In genomic region chr11:47268448-47269001, GRCh38 we compare ENCODE assay signal across 8 cellular contexts. TPM values are rescaled to one million over a fixed set of nuclear protein-coding genes. Genes with fewer than 3 reads are reported as not detected.
DNase-seq lines count a peak whose midpoint lies in the region; ATAC-seq, FAIRE-seq and TF ChIP-seq lines count a peak whose summit lies in the region.

No MANE protein-coding gene starts in this region.

- peaks cover 57% of the 10 kb centered on the region for H3K4me1 Mint-ChIP-seq in activated CD4-positive, alpha-beta memory T cell treated with anti-CD3 and anti-CD28 coated beads, Interleukin-2, amount 10 ng/mL, durations not matched to agents 7 days and 5 days

- H3K4me3 Mint-ChIP-seq in activated CD4-positive, alpha-beta memory T cell treated with anti-CD3 and anti-CD28 coated beads, Interleukin-2, amount 10 ng/mL, durations not matched to agents 7 days and 5 days, result peak overlapping the region; percentile 76

- POLR2A ChIA-PET in activated CD4-positive, alpha-beta memory T cell treated with anti-CD3 and anti-CD28 coated beads, Interleukin-2, amount 10 ng/mL, durations not matched to agents 7 days and 5 days (lab: Charles Lee), result interaction anchor here (0.9 to 7.1 kb wide), 7 partner anchors 9 to 139 kb away, joined by 3 to 75 read pairs (median 4); partner anchors contain the start of genes ACP2 and DDB2

- peak overlapping the region in 1 of 2 donors; percentile 79 for H3K4me3 ChIP-seq in kidney (ENCODE audit: low read length in 2 of 2)
- peak overlapping the region; percentile 81 to 93 for H3K4me3 ChIP-seq in stomach smooth muscle (ENCODE audit: low read length in 2 of 2)

- H3K9me3 Mint-ChIP-seq in activated CD4-positive, alpha-beta memory T cell treated with anti-CD3 and anti-CD28 coated beads, Interleukin-2, amount 10 ng/mL, durations not matched to agents 7 days and 5 days, result no peaks in the 10 kb centered on the region

- peak overlapping the region; percentile 97 for H3K27ac Mint-ChIP-seq in activated CD4-positive, alpha-beta memory T cell treated with anti-CD3 and anti-CD28 coated beads, Interleukin-2, amount 10 ng/mL, durations not matched to agents 7 days and 5 days

- CTCF ChIA-PET in activated CD4-positive, alpha-beta memory T cell treated with anti-CD3 and anti-CD28 coated beads, Interleukin-2, amount 10 ng/mL, durations not matched to agents 7 days and 5 days (lab: Charles Lee), result interaction anchor here (1.4 to 1.5 kb wide), 2 partner anchors 9 to 54 kb away, joined by 6 to 9 read pairs; partner anchors contain the start of gene DDB2

- peak overlapping the region in 1 of 2 donors; percentile 48 for H3K9ac ChIP-seq in kidney (ENCODE audit: low read length in 2 of 2)
- peak overlapping the region; percentile 13 to 80 for H3K9ac ChIP-seq in stomach smooth muscle (ENCODE audit: low read length in 2 of 2)

- peak overlapping the region; percentile 91 to 93 for H3K27ac ChIP-seq in kidney (ENCODE audit: low read depth in 2 of 2, low read length in 2 of 2)
- H3K27ac ChIP-seq in stomach smooth muscle (ENCODE audit: low read length), result peak overlapping the region; percentile 84

- FAIRE-seq in kidney (lab: Jason Lieb, UNC) (no peak), frontal cortex (lab: Jason Lieb, UNC) (no peak)

- no peaks in the 10 kb centered on the region for H3K27me3 Mint-ChIP-seq in activated CD4-positive, alpha-beta memory T cell treated with anti-CD3 and anti-CD28 coated beads, Interleukin-2, amount 10 ng/mL, durations not matched to agents 7 days and 5 days

- intact Hi-C loops in kidney (cut with DNase I), result no loop called here

- no peaks in the 10 kb centered on the region for H3K36me3 ChIP-seq in kidney (ENCODE audit: control insufficient read depth in 1 of 2, insufficient read depth in 2 of 2, low read length in 2 of 2)
- no peaks in the 10 kb centered on the region for H3K36me3 ChIP-seq in stomach smooth muscle (ENCODE audit: control insufficient read depth in 2 of 2, insufficient read depth in 2 of 2, low read length in 2 of 2)

- no peaks in the 10 kb centered on the region for H3K27me3 ChIP-seq in stomach smooth muscle (ENCODE audit: control insufficient read depth in 1 of 2, insufficient read depth in 2 of 2, low read length in 2 of 2)

- H3K36me3 Mint-ChIP-seq in activated CD4-positive, alpha-beta memory T cell treated with anti-CD3 and anti-CD28 coated beads, Interleukin-2, amount 10 ng/mL, durations not matched to agents 7 days and 5 days (ENCODE audit: low read depth), result peaks cover 11% of the 10 kb centered on the region

- ATAC-seq in GM18498 (IDR thresholded peaks at IDR 0.05; ENCODE audit: unreplicated experiment), result no peak

- TF ChIP-seq CTCF in kidney (IDR thresholded peaks at IDR 0.05; ENCODE audit: borderline replicate concordance, extremely low read depth, insufficient read depth), result no peak

- no peaks in the 10 kb centered on the region for H3K9me3 ChIP-seq in kidney (ENCODE audit: control insufficient read depth in 1 of 2, low read length in 2 of 2)
- H3K9me3 ChIP-seq in stomach smooth muscle (ENCODE audit: control insufficient read depth in 2 of 2, low read length in 2 of 2), result no peaks in the 10 kb centered on the region

- DNase-seq in SHP77 treated with DMSO at 0.1 percent for 48 hours (lab: John Stamatoyannopoulos, UW), result peak; percentile 8
- no peak for DNase-seq in SHP77 (lab: John Stamatoyannopoulos, UW)
- DNase-seq in activated CD4-positive, alpha-beta memory T cell treated with anti-CD3 and anti-CD28 coated beads, Interleukin-2, amount 10 ng/mL, durations not matched to agents 7 days and 5 days, result no peak
- DNase-seq in kidney, result peak; percentile 48
- no peak for DNase-seq in frontal cortex (ENCODE audit: low spot score in 2 of 2)
- no peak for DNase-seq in NCI-H524 treated with DMSO at 0.1 percent for 48 hours (lab: John Stamatoyannopoulos, UW)

- H3K4me1 ChIP-seq in kidney (ENCODE audit: control insufficient read depth in 1 of 2, insufficient read depth in 1 of 2, low read depth in 1 of 2, low read length in 2 of 2) (peaks cover 18 to 26% of the 10 kb centered on the region in 2 donors), stomach smooth muscle (ENCODE audit: control insufficient read depth, insufficient read depth, low read length) (peaks cover 30% of the 10 kb centered on the region)

RNA-seq across cellular contexts. Expression of gene MADD, which starts 1.4 kb away (rescaled TPM):
- total RNA-seq in activated CD4-positive, alpha-beta memory T cell treated with anti-CD3 and anti-CD28 coated beads, Interleukin-2, amount 10 ng/mL, durations not matched to agents 7 days and 5 days, result 100 to 1,000 TPM in 1 of 2 experiments, 10 to 100 TPM in 1; 99.4 to 107 TPM
- total RNA-seq in kidney (39.2 TPM), frontal cortex (53.8 TPM)
- 19.0 TPM for polyA plus RNA-seq in kidney (ENCODE audit: insufficient read depth, low read depth, low replicate concordance)

RNA-seq across cellular contexts. Expression of gene NR1H3, which starts 10.7 kb away (rescaled TPM):
- total RNA-seq in activated CD4-positive, alpha-beta memory T cell treated with anti-CD3 and anti-CD28 coated beads, Interleukin-2, amount 10 ng/mL, durations not matched to agents 7 days and 5 days, result 10 to 100 TPM; 10.5 to 13.9 TPM
- total RNA-seq in kidney, result 27.9 TPM
- polyA plus RNA-seq in kidney (ENCODE audit: insufficient read depth, low read depth, low replicate concordance), result 73.8 TPM
- total RNA-seq in frontal cortex, result 8.2 TPM

RNA-seq across cellular contexts. Expression of gene ACP2, which starts 19.9 kb away (rescaled TPM):
- total RNA-seq in activated CD4-positive, alpha-beta memory T cell treated with anti-CD3 and anti-CD28 coated beads, Interleukin-2, amount 10 ng/mL, durations not matched to agents 7 days and 5 days, result 10 to 100 TPM; 26.6 to 27.1 TPM
- total RNA-seq in kidney (45.1 TPM), frontal cortex (21.2 TPM)
- polyA plus RNA-seq in kidney (ENCODE audit: insufficient read depth, low read depth, low replicate concordance), result 72.7 TPM

RNA-seq across cellular contexts. Expression of gene DDB2, which starts 53.8 kb away (rescaled TPM):
- 100 to 1,000 TPM; 159 to 163 TPM for total RNA-seq in activated CD4-positive, alpha-beta memory T cell treated with anti-CD3 and anti-CD28 coated beads, Interleukin-2, amount 10 ng/mL, durations not matched to agents 7 days and 5 days
- total RNA-seq in kidney (29.0 TPM), frontal cortex (8.2 TPM)
- polyA plus RNA-seq in kidney (ENCODE audit: insufficient read depth, low read depth, low replicate concordance), result 14.9 TPM

Comparison
In these comparisons a context has a peak if more than half of its experiments do, and no peak if none do; other contexts are left out.
1. DNase-seq: peak in SHP77 treated with DMSO at 0.1 percent for 48 hours (single experiment) and kidney (single experiment); none in SHP77 (0 of 2), activated CD4-positive, alpha-beta memory T cell treated with anti-CD3 and anti-CD28 coated beads, Interleukin-2, amount 10 ng/mL, durations not matched to agents 7 days and 5 days (single experiment), frontal cortex (0 of 2) and NCI-H524 treated with DMSO at 0.1 percent for 48 hours (single experiment).